ENCODE assay signal across 9 cellular contexts in the genomic region with DNA sequence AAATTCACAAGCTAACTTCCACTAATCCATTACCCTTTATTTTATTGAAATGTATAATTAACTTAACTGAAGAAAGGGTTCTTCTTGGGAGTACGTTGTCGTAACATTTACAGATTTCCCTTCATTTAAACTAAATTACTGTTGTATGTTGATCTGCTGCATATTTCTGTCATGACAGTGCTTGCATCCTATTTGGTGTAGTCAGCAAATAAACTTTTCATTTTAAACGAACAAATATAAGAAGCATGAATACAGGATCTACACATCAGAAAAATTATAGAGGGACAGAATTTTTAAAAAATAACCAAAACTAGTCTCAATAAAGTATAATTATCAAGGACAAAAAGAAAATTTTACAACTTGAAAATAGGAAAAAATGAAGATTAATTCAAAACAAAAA.
"Had no signal": no experiment of that assay in that cellular context is flagged by ENCODE, and none has a peak within 500 bp of the region (broad histone marks: within the 10 kb centered on the region; RNA-seq: fewer than 3 reads in every experiment).

No MANE protein-coding gene starts in this region.

- ATAC-seq: GM23338, HCT116 had no signal

- H3K9me3 ChIP-seq: HAP-1 had no signal

- H3K36me3 ChIP-seq: HAP-1 had no signal

- H3K4me1 ChIP-seq: HAP-1 had no signal

- H3K4me3 Mint-ChIP-seq: GM23338, HFFc6, IgD-negative memory B cell had no signal

- H3K27ac ChIP-seq: HL-60 had no signal

- H3K4me2 ChIP-seq: GM23338 had no signal

- FAIRE-seq: H1, H54 had no signal

- H2AFZ ChIP-seq: GM23338 had no signal

- H3K36me3 Mint-ChIP-seq: IgD-negative memory B cell had no signal

- H3K4me1 Mint-ChIP-seq: GM23338 had no signal

- H3K27ac Mint-ChIP-seq: GM23338, HFFc6, IgD-negative memory B cell had no signal

- DNase-seq: HFFc6, KG1 had no signal

- H3K4me3 ChIP-seq: GM23338, HAP-1 had no signal
